ENCODE assay signal across 8 cellular contexts in the genomic region with DNA sequence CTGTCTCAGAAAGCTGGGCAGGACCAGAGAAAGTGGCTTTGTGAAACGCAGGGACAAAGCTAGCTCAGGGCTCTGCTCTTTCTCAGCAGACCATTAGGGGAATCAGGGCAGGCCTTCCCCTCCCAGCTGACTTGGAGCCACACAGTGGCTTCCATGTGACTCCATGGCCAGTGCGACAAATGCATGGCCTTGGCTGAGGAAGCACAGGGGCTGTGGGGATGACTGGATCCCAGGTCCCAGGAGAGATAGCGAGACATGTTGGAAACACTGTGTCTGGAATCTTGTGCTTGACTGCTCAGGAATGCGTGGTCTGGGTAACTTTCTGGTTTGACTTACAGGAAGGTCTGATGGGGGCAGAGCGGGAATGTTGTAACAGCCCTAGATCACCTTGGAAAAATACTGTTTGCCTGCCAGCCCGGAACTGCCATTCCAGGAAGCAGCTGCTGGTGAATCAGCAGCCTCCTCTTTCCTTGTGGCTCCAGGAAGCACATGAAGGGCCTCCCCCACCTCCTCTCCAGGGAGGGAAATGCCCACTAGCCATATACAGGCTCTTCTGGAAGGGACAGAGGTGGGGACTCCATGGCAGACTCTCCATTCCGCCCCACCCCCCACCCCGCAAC.
DNase-seq lines count a peak whose midpoint lies in the region; ATAC-seq lines count a peak whose summit lies in the region.

No MANE protein-coding gene starts in this region.

- DNase-seq in AG08395 (ENCODE audit: low spot score) = peak; percentile 88
- DNase-seq in astrocyte of the hippocampus (ENCODE audit: low read depth, low spot score) = peak; percentile 97
- DNase-seq in kidney glomerular epithelial cell (lab: John Stamatoyannopoulos, UW) = peak; percentile 100
- no peak for DNase-seq in Karpas-422

- H2AFZ ChIP-seq in Karpas-422 (ENCODE audit: low read length) = no peak overlapping the region

- H3K4me1 ChIP-seq in HUES6 (ENCODE audit: control insufficient read depth, insufficient read depth, low read length) = peaks cover 41% of the 10 kb centered on the region
- no peaks in the 10 kb centered on the region for H3K4me1 ChIP-seq in thymus (ENCODE audit: control insufficient read depth, insufficient read depth, low read length)
- no peaks in the 10 kb centered on the region for H3K4me1 ChIP-seq in Karpas-422 (ENCODE audit: low read length)

- H3K27ac ChIP-seq in HUES6 (ENCODE audit: low read depth, low read length) (peak overlapping the region; percentile 16; the same call in 1 of the 2 replicates), thymus (ENCODE audit: low read depth) (peak overlapping the region; percentile 37), Karpas-422 (ENCODE audit: low read length) (no peak overlapping the region)

- H3K36me3 ChIP-seq in HUES6 (ENCODE audit: control insufficient read depth, insufficient read depth, low read length) (no peaks in the 10 kb centered on the region), thymus (ENCODE audit: control insufficient read depth, insufficient read depth) (no peaks in the 10 kb centered on the region), Karpas-422 (ENCODE audit: insufficient read depth, low read length) (no peaks in the 10 kb centered on the region)

- no peaks in the 10 kb centered on the region for H3K9me3 ChIP-seq in HUES6 (ENCODE audit: control insufficient read depth, insufficient read depth, low read depth, low read length)
- H3K9me3 ChIP-seq in thymus (ENCODE audit: control insufficient read depth) = no peaks in the 10 kb centered on the region
- H3K9me3 ChIP-seq in Karpas-422 (ENCODE audit: low read length) = no peaks in the 10 kb centered on the region

- 87% methylated on average over 8 of the region's 8 CpGs for WGBS in thymus

- H3K79me2 ChIP-seq in Karpas-422 (ENCODE audit: low read length) = no peaks in the 10 kb centered on the region

- H3K4me2 ChIP-seq in Karpas-422 (ENCODE audit: low read depth, low read length, poor library complexity, severe bottlenecking) = no peak overlapping the region

- H3K9ac ChIP-seq in HUES6 (ENCODE audit: low read length) (peak overlapping the region; percentile 33), Karpas-422 (ENCODE audit: low read length) (no peak overlapping the region)

- no peaks in the 10 kb centered on the region for H3K9me2 ChIP-seq in Karpas-422 (replicated peaks; ENCODE audit: insufficient read depth, low read length)

- H3K4me3 ChIP-seq in HUES6 (ENCODE audit: low read depth, low read length) (no peak overlapping the region), thymus (ENCODE audit: low read length) (no peak overlapping the region), Karpas-422 (ENCODE audit: low read length) (no peak overlapping the region)

- H4K20me1 ChIP-seq in Karpas-422 (ENCODE audit: insufficient read depth, low read depth, low read length) = no peaks in the 10 kb centered on the region

- H3K27me3 ChIP-seq in HUES6 (ENCODE audit: control insufficient read depth, insufficient read depth, low read length) (no peaks in the 10 kb centered on the region), thymus (ENCODE audit: control insufficient read depth, insufficient read depth) (no peaks in the 10 kb centered on the region), Karpas-422 (ENCODE audit: low read length) (no peaks in the 10 kb centered on the region)

- no peak for ATAC-seq in GM19324 (IDR thresholded peaks at IDR 0.05; ENCODE audit: low FRiP score, unreplicated experiment)
- ATAC-seq in GM18858 (IDR thresholded peaks at IDR 0.05; ENCODE audit: unreplicated experiment) = no peak
